26 cellular contexts compared by ENCODE assay signal in the genomic region with DNA sequence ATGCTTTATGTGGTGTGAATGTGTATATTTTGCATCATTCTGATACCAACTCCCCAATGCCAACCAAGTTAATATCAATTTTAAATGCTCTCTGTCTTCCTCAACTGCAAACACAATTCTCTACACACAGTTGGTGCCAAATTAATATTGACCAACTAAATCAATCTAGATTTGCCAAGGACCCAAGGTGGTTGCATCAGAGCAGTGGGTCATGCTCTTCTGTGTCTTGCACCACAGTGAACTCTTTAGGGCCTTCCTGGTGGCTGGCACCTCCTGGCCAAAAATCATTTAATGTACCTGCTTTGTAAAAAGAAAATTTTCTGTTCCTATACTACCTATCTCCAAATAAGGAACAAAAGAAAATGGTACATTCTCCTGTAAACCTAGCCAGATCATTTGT. TPM values are rescaled to one million over a fixed set of nuclear protein-coding genes. Genes with fewer than 3 reads are reported as not detected.
"Had no signal": no experiment of that assay in that cellular context is flagged by ENCODE, and none has a peak within 500 bp of the region (broad histone marks: within the 10 kb centered on the region; RNA-seq: fewer than 3 reads in every experiment).

No MANE protein-coding gene starts in this region.

- H3K4me1 Mint-ChIP-seq: brain, immature natural killer cell, mesothelial cell of epicardium, natural killer cell, T-cell had no signal

- H2AFZ ChIP-seq: hepatocyte had no signal

- H3K9me3 ChIP-seq: left lung, psoas muscle, right atrium auricular region, testis, vagina had no signal

- H3K4me2 ChIP-seq: hepatocyte had no signal

- H3K9me3 Mint-ChIP-seq: brain; immature natural killer cell; mesothelial cell of epicardium; natural killer cell; T-cell; T-helper 2 cell treated with Interferon-gamma antibody and Interleukin-4, amounts not matched to agents 5 μg/mL and 100 μg/mL, for 36 hours had no signal

- H3K27me3 ChIP-seq: foreskin keratinocyte, hepatocyte, left lung, right atrium auricular region, testis, vagina had no signal

- H3K4me1 ChIP-seq: foreskin keratinocyte, left lung, psoas muscle, testis, vagina had no signal

- H3K27ac Mint-ChIP-seq: brain; T-cell; T-helper 2 cell treated with Interferon-gamma antibody and Interleukin-4, amounts not matched to agents 5 μg/mL and 100 μg/mL, for 36 hours had no signal

- H3K4me3 Mint-ChIP-seq: brain; immature natural killer cell; mesothelial cell of epicardium; natural killer cell; T-cell; T-helper 2 cell treated with Interferon-gamma antibody and Interleukin-4, amounts not matched to agents 5 μg/mL and 100 μg/mL, for 36 hours had no signal

- DNase-seq: activated CD4-positive, alpha-beta T cell treated with anti-CD3 and anti-CD28 coated beads, Interleukin-2, amount 50 U/mL, for 4 hours; activated CD8-positive, alpha-beta memory T cell treated with anti-CD3 and anti-CD28 coated beads for 24 hours; activated CD8-positive, alpha-beta memory T cell treated with anti-CD3 and anti-CD28 coated beads, Interleukin-2, amount 50 U/mL, for 4 hours; activated effector memory CD4-positive, alpha-beta T cell treated with anti-CD3 and anti-CD28 coated beads, Interleukin-2, amount 50 U/mL, for 16 hours; activated naive CD4-positive, alpha-beta T cell treated with anti-CD3 and anti-CD28 coated beads, Interleukin-2, amount 50 U/mL, for 16 hours; anterior cingulate cortex; immature natural killer cell; left lung; natural killer cell; psoas muscle; stimulated activated CD4-positive, alpha-beta T cell treated with anti-CD3 and anti-CD28 coated beads, Interleukin-4, amount 100 ng/mL, for 4 hours; T-cell; testis had no signal

- ATAC-seq: activated CD4-positive, CD25-positive, alpha-beta regulatory T cell treated with anti-CD3 and anti-CD28 coated beads, Interleukin-2, amount 50 U/mL, for 24 hours; left lung; natural killer cell; T-cell had no signal

- FAIRE-seq: endometrium had no signal

- H3K27me3 Mint-ChIP-seq: brain, T-cell had no signal

- H3K27ac ChIP-seq: foreskin keratinocyte, hepatocyte, left lung, psoas muscle, right atrium auricular region, testis, vagina, VCaP had no signal

- H3K4me3 ChIP-seq: hepatocyte, left lung, psoas muscle, right atrium auricular region, testis, vagina had no signal

RNA-seq across cellular contexts. Expression of a gene that starts 51.0 kb away (rescaled TPM):
- total RNA-seq: cardiac septum, lung microvascular endothelial cell, osteocyte, psoas muscle, right atrium auricular region, vagina had no signal
